ENCODE assay signal across 17 cellular contexts in genomic region chr21:45505416-45506021, GRCh38. TPM values are rescaled to one million over a fixed set of nuclear protein-coding genes. Genes with fewer than 3 reads are reported as not detected.
DNase-seq lines count a peak whose midpoint lies in the region; ATAC-seq and TF ChIP-seq lines count a peak whose summit lies in the region.
"Had no signal": no experiment of that assay in that cellular context is flagged by ENCODE, and none has a peak within 500 bp of the region (broad histone marks: within the 10 kb centered on the region; RNA-seq: fewer than 3 reads in every experiment).

No MANE protein-coding gene starts in this region.

- no peaks in the 10 kb centered on the region for H4K20me1 ChIP-seq in PC-9 (ENCODE audit: insufficient read depth)

- no peaks in the 10 kb centered on the region for H3K27me3 ChIP-seq in heart left ventricle
- H3K27me3 ChIP-seq in PC-9 (ENCODE audit: insufficient read depth, low read depth) = no peaks in the 10 kb centered on the region
- H3K27me3 ChIP-seq: tibial nerve had no signal

- no peak for TF ChIP-seq CTCF in heart left ventricle (IDR thresholded peaks at IDR 0.05)
- no peak for TF ChIP-seq CTCF in progenitor cell of endocrine pancreas (IDR thresholded peaks at IDR 0.05; ENCODE audit: unreplicated experiment)
- no peak for TF ChIP-seq CTCF in PC-9 (conservative IDR thresholded peaks at IDR 0.05)

- intact Hi-C loops in heart left ventricle (cut with DNase I) = no loop called here
- intact Hi-C loops in PC-9 (cut with micrococcal nuclease; ENCODE audit: unreplicated experiment) = no loop called here

- no peaks in the 10 kb centered on the region for H3K4me1 ChIP-seq in heart left ventricle
- H3K4me1 ChIP-seq in PC-9 (replicated peaks; ENCODE audit: insufficient read depth) = no peaks in the 10 kb centered on the region
- H3K4me1 ChIP-seq: tibial nerve had no signal

- no TSS peak for BruUV-seq in PC-9 (replicated peaks; lab: Mats Ljungman, UMichigan)

- H3K4me3 Mint-ChIP-seq in progenitor cell of endocrine pancreas (ENCODE audit: low read depth) (no peak overlapping the region), immature natural killer cell (no peak overlapping the region)
- H3K4me3 Mint-ChIP-seq: activated CD4-positive, alpha-beta T cell treated with anti-CD3 and anti-CD28 coated beads, Interleukin-2, amount 10 ng/mL, durations not matched to agents 7 days and 5 days; activated naive CD8-positive, alpha-beta T cell; activated T-cell treated with anti-CD3 and anti-CD28 coated beads, Interleukin-2, amount 50 U/mL, for 24 hours; effector memory CD8-positive, alpha-beta T cell; naive thymus-derived CD8-positive, alpha-beta T cell had no signal

- no peaks in the 10 kb centered on the region for H3K79me2 ChIP-seq in PC-9 (ENCODE audit: low read depth)

- peak overlapping the region; percentile 16 for H3K27ac Mint-ChIP-seq in progenitor cell of endocrine pancreas
- H3K27ac Mint-ChIP-seq in immature natural killer cell = no peak overlapping the region
- H3K27ac Mint-ChIP-seq: activated CD4-positive, alpha-beta T cell treated with anti-CD3 and anti-CD28 coated beads, Interleukin-2, amount 10 ng/mL, durations not matched to agents 7 days and 5 days; activated naive CD8-positive, alpha-beta T cell; effector memory CD8-positive, alpha-beta T cell; naive thymus-derived CD8-positive, alpha-beta T cell had no signal

- peak; percentile 15 for DNase-seq in HT-29 (ENCODE audit: low spot score)
- peak; percentile 41 for DNase-seq in NCI-H2196 treated with DMSO at 0.1 percent for 48 hours (lab: John Stamatoyannopoulos, UW; ENCODE audit: unreplicated experiment)
- DNase-seq in heart left ventricle = peak in 4 of 5 donors; percentile 19 to 23 (median 22)
- no peak for DNase-seq in progenitor cell of endocrine pancreas (ENCODE audit: low spot score, unreplicated experiment)
- no peak for DNase-seq in immature natural killer cell
- no peak for DNase-seq in HUDEP-2 (lab: John Stamatoyannopoulos, UW; ENCODE audit: unreplicated experiment in 76 of 76)
- DNase-seq in PC-9 = no peak
- DNase-seq: activated CD4-positive, alpha-beta T cell treated with anti-CD3 and anti-CD28 coated beads, Interleukin-2, amount 10 ng/mL, durations not matched to agents 7 days and 5 days; activated T-cell treated with anti-CD3 and anti-CD28 coated beads, Interleukin-2, amount 50 U/mL, for 24 hours; effector memory CD8-positive, alpha-beta T cell; NCI-H226; stimulated activated CD4-positive, alpha-beta T cell treated with anti-CD3 and anti-CD28 coated beads, Interleukin-4, amount 100 ng/mL, for 4 hours had no signal

- CTCF ChIA-PET in PC-9 (lab: Charles Lee) = no interaction called here

- peaks cover 17% of the 10 kb centered on the region for H3K36me3 Mint-ChIP-seq in progenitor cell of endocrine pancreas (ENCODE audit: insufficient read depth)
- H3K36me3 Mint-ChIP-seq in immature natural killer cell = no peaks in the 10 kb centered on the region
- H3K36me3 Mint-ChIP-seq: activated naive CD8-positive, alpha-beta T cell; naive thymus-derived CD8-positive, alpha-beta T cell had no signal

- H3K4me3 ChIP-seq in heart left ventricle (no peak overlapping the region), PC-9 (no peak overlapping the region)
- H3K4me3 ChIP-seq: lung, tibial nerve had no signal

- H3K27me3 Mint-ChIP-seq in progenitor cell of endocrine pancreas (no peaks in the 10 kb centered on the region), immature natural killer cell (ENCODE audit: low read depth in 3 of 3) (peaks cover 0 to 3% (median 0%) of the 10 kb centered on the region in 3 donors)
- H3K27me3 Mint-ChIP-seq: activated CD4-positive, alpha-beta T cell treated with anti-CD3 and anti-CD28 coated beads, Interleukin-2, amount 10 ng/mL, durations not matched to agents 7 days and 5 days; activated naive CD8-positive, alpha-beta T cell; activated T-cell treated with anti-CD3 and anti-CD28 coated beads, Interleukin-2, amount 50 U/mL, for 24 hours; effector memory CD8-positive, alpha-beta T cell; naive thymus-derived CD8-positive, alpha-beta T cell had no signal

- TF ChIP-seq POLR2A in heart left ventricle (IDR thresholded peaks at IDR 0.05) = no peak

- H3K9me3 Mint-ChIP-seq in progenitor cell of endocrine pancreas (ENCODE audit: low read depth) = peaks cover 3% of the 10 kb centered on the region
- H3K9me3 Mint-ChIP-seq in immature natural killer cell = no peaks in the 10 kb centered on the region
- H3K9me3 Mint-ChIP-seq: activated T-cell treated with anti-CD3 and anti-CD28 coated beads, Interleukin-2, amount 50 U/mL, for 24 hours; effector memory CD8-positive, alpha-beta T cell had no signal

- H3F3A ChIP-seq in PC-9 (ENCODE audit: insufficient read depth, low read depth) = no peaks in the 10 kb centered on the region

- H2AFZ ChIP-seq in PC-9 = no peak overlapping the region

- 88 to 94% (median 92%) methylated on average over 22 to 33 of the region's 33 CpGs for WGBS in heart left ventricle, 4 donors

- H3K36me3 ChIP-seq in heart left ventricle (peaks cover 0 to 24% (median 9%) of the 10 kb centered on the region in 9 donors), PC-9 (ENCODE audit: low read depth) (no peaks in the 10 kb centered on the region)

- peaks cover 5% of the 10 kb centered on the region for H3K4me1 Mint-ChIP-seq in progenitor cell of endocrine pancreas (ENCODE audit: low read depth)
- no peaks in the 10 kb centered on the region for H3K4me1 Mint-ChIP-seq in immature natural killer cell
- H3K4me1 Mint-ChIP-seq: activated CD4-positive, alpha-beta T cell treated with anti-CD3 and anti-CD28 coated beads, Interleukin-2, amount 10 ng/mL, durations not matched to agents 7 days and 5 days; naive thymus-derived CD8-positive, alpha-beta T cell had no signal

- no peak overlapping the region for H3K4me2 ChIP-seq in PC-9

- no peak for ATAC-seq in heart left ventricle
- no peak for ATAC-seq in HG03378 (IDR thresholded peaks at IDR 0.05; ENCODE audit: unreplicated experiment)
- ATAC-seq: effector memory CD8-positive, alpha-beta T cell; naive thymus-derived CD8-positive, alpha-beta T cell had no signal

- POLR2A ChIA-PET in PC-9 (lab: Charles Lee; ENCODE audit: unreplicated experiment) = no interaction called here

- no peaks in the 10 kb centered on the region for H3K9me2 ChIP-seq in PC-9 (ENCODE audit: insufficient read depth)

- H3K27ac ChIP-seq in heart left ventricle (no peak overlapping the region), PC-9 (no peak overlapping the region)
- H3K27ac ChIP-seq: tibial nerve had no signal

- H3K9me3 ChIP-seq in heart left ventricle = no peaks in the 10 kb centered on the region
- no peaks in the 10 kb centered on the region for H3K9me3 ChIP-seq in PC-9 (ENCODE audit: insufficient read depth, low read depth)
- H3K9me3 ChIP-seq: tibial nerve had no signal

RNA-seq across cellular contexts. Expression of gene SLC19A1, which starts 36.7 kb away (rescaled TPM):
- total RNA-seq in HT-29 (2014; rRNA removed; shearing (Covaris generic)) = 56.7 and 67.4 TPM in 2 replicates
- total RNA-seq in heart left ventricle (1 to 10 TPM; 2.4 to 7.0 (median 3.0) TPM), progenitor cell of endocrine pancreas (25.6 and 28.5 TPM in 2 replicates), PC-9 (2021) (22.6 and 25.0 TPM in 2 replicates)
- polyA plus RNA-seq in heart left ventricle (1 to 10 TPM; 3.5 to 4.3 TPM), immature natural killer cell (1 to 10 TPM in 2 of 3 donors, under 1 TPM in 1; 0.84 to 7.1 (median 1.7) TPM)

Comparison
In these comparisons a context has a peak if more than half of its experiments do, and no peak if none do; other contexts are left out.
1. DNase-seq: peak in HT-29 (single experiment), NCI-H2196 treated with DMSO at 0.1 percent for 48 hours (single experiment) and heart left ventricle (4 of 5); none in progenitor cell of endocrine pancreas (single experiment), immature natural killer cell (0 of 3), HUDEP-2 (0 of 76) and PC-9 (0 of 2).